8 cellular contexts compared by ENCODE assay signal in genomic region chr3:136196401-136197158, GRCh38. TPM values are rescaled to one million over a fixed set of nuclear protein-coding genes. Genes with fewer than 3 reads are reported as not detected.
DNase-seq lines count a peak whose midpoint lies in the region; ATAC-seq and TF ChIP-seq lines count a peak whose summit lies in the region.

No MANE protein-coding gene starts in this region.

- peak overlapping the region; percentile 40 for H3K9ac ChIP-seq in muscle layer of colon (ENCODE audit: low read length)

- no peaks in the 10 kb centered on the region for H3K36me3 ChIP-seq in muscle layer of colon (ENCODE audit: insufficient read depth, low read length)

- H3K4me3 ChIP-seq in muscle layer of colon (ENCODE audit: low read depth in 1 of 2, low read length in 2 of 2) = peak overlapping the region; percentile 76 to 99

- DNase-seq in DMS79 (lab: John Stamatoyannopoulos, UW) (peak; percentile 98), KG1 (lab: John Stamatoyannopoulos, UW) (peak; percentile 95)
- DNase-seq in activated T-cell treated with anti-CD3 and anti-CD28 coated beads, Interleukin-2, amount 50 U/mL, for 48 hours = peak; percentile 99
- peak; percentile 94 to 98 for DNase-seq in stimulated activated CD8-positive, alpha-beta memory T cell treated with anti-CD3 and anti-CD28 coated beads, Interleukin-7, amount 100 ng/mL, for 1 hour (ENCODE audit: low read depth in 2 of 2)

- H3K27me3 ChIP-seq in muscle layer of colon (ENCODE audit: control insufficient read depth in 1 of 2, insufficient read depth in 2 of 2, low read length in 2 of 2) = no peaks in the 10 kb centered on the region

- H3K27ac ChIP-seq in muscle layer of colon (ENCODE audit: low read depth, low read length) = peak overlapping the region; percentile 99

- peak; percentile 57 for ATAC-seq in GM21737 (IDR thresholded peaks at IDR 0.05; ENCODE audit: unreplicated experiment)
- peak; percentile 93 for ATAC-seq in esophagus mucosa

- H3K9me3 ChIP-seq in muscle layer of colon (ENCODE audit: low read length) = no peaks in the 10 kb centered on the region

- peaks cover 22% of the 10 kb centered on the region for H3K4me1 ChIP-seq in muscle layer of colon (ENCODE audit: insufficient read depth, low read length)

TF ChIP-seq in PFSK-1, 5 proteins besides CTCF, POLR2A, EP300 and RAD21:
- TF ChIP-seq TAF1 (IDR thresholded peaks at IDR 0.05; ENCODE audit: borderline replicate concordance, insufficient read depth, low read length) = peak; percentile 52; the same call in 1 of the 2 replicates
- TF ChIP-seq FOXP2 (optimal IDR thresholded peaks at IDR 0.05; ENCODE audit: borderline replicate concordance, extremely low read depth, extremely low read length, insufficient read depth) = peak; percentile 98
- TF ChIP-seq REST (IDR thresholded peaks at IDR 0.05; ENCODE audit: insufficient read depth in 1 of 2, low read depth in 2 of 2, low read length in 2 of 2) = peak in 1 of 2 experiments; percentile 39; a peak in 2 of 4 replicates
- TF ChIP-seq SIN3A (IDR thresholded peaks at IDR 0.05; ENCODE audit: borderline replicate concordance, insufficient read depth, low read length) = no peak
- TF ChIP-seq POLR2AphosphoS5 (IDR thresholded peaks at IDR 0.05; ENCODE audit: low read depth, low read length) = peak; percentile 73; the same call in 1 of the 2 replicates

RNA-seq across cellular contexts. Expression of gene MSL2, which starts 0.4 kb away (rescaled TPM):
- polyA plus RNA-seq in PFSK-1 (2012; ENCODE audit: insufficient read length, low read depth) = 13.2 TPM
- 13.8 TPM for total RNA-seq in esophagus mucosa

RNA-seq across cellular contexts. Expression of gene PCCB, which starts 53.6 kb away (rescaled TPM):
- polyA plus RNA-seq in PFSK-1 (2012; ENCODE audit: insufficient read length, low read depth) = 56.1 TPM
- 32.0 TPM for total RNA-seq in esophagus mucosa

Comparison
In these comparisons a context has a peak if more than half of its experiments do, and no peak if none do; other contexts are left out.
1. Peak in every context shown above with its lines: DNase-seq, ATAC-seq, H3K4me3 ChIP-seq and H3K27ac ChIP-seq.